21 cellular contexts compared by ENCODE assay signal in the genomic region with DNA sequence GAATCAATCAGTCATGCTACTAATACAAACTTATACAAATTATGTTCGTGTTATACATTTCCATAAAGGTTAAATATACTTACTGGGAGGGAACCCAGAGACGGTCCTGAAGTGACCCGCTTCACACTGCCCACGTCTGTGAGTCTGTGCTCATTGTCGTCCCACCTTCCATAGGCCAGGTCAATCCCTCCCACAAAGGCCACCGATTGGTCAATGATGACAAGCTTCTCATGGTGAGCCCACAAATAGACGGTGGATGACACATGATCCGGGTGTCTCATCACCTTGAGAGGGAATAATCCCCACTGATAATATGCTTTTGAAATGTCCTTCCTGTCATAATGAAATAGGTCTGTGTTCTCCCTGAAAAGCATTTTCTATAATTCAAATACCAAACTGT.
"Had no signal": no experiment of that assay in that cellular context is flagged by ENCODE, and none has a peak within 500 bp of the region (broad histone marks: within the 10 kb centered on the region; RNA-seq: fewer than 3 reads in every experiment).

No MANE protein-coding gene starts in this region.

- ATAC-seq: activated naive CD4-positive, alpha-beta T cell treated with anti-CD3 and anti-CD28 coated beads, Interleukin-2, amount 50 U/mL, for 72 hours; activated T-helper 17 cell treated with anti-CD3 and anti-CD28 coated beads, Interleukin-2, amount 50 U/mL, for 72 hours; left lung; naive thymus-derived CD8-positive, alpha-beta T cell; T-cell; upper lobe of right lung had no signal

- H3K27me3 ChIP-seq: colonic mucosa, esophagus squamous epithelium, heart right ventricle, left lung, upper lobe of right lung had no signal

- H3K4me1 ChIP-seq: colonic mucosa, left lung, prostate gland, upper lobe of right lung had no signal

- H3K9me3 ChIP-seq: colonic mucosa, esophagus squamous epithelium, heart right ventricle, left lung, prostate gland, thoracic aorta, upper lobe of right lung had no signal

- H3K4me3 ChIP-seq: colonic mucosa, esophagus squamous epithelium, heart right ventricle, left lung, prostate gland, thoracic aorta, upper lobe of right lung had no signal

- DNase-seq: activated CD4-positive, alpha-beta T cell treated with anti-CD3 and anti-CD28 coated beads, Interleukin-2, amount 50 U/mL, for 1 hour; activated CD4-positive, CD25-positive, alpha-beta regulatory T cell treated with anti-CD3 and anti-CD28 coated beads, Interleukin-2, amount 50 U/mL, for 72 hours; activated CD8-positive, alpha-beta memory T cell treated with anti-CD3 and anti-CD28 coated beads for 24 hours; activated CD8-positive, alpha-beta memory T cell treated with anti-CD3 and anti-CD28 coated beads, Interleukin-2, amount 50 U/mL, for 4 hours; activated T-cell treated with anti-CD3 and anti-CD28 coated beads, Interleukin-2, amount 50 U/mL, for 24 hours; aorta; colonic mucosa; esophagus squamous epithelium; heart right ventricle; left lung; mammary epithelial cell; naive thymus-derived CD8-positive, alpha-beta T cell; stimulated activated CD4-positive, alpha-beta T cell treated with anti-CD3 and anti-CD28 coated beads, Interleukin-4, amount 100 ng/mL, for 24 hours; stimulated activated naive CD4-positive, alpha-beta T cell treated with Interleukin-2 at 50 U/mL for 16 hours; T-cell; upper lobe of right lung had no signal

- H3K36me3 ChIP-seq: colonic mucosa, prostate gland, upper lobe of right lung had no signal

- H3K27ac ChIP-seq: colonic mucosa, left lung, prostate gland, thoracic aorta, upper lobe of right lung, VCaP had no signal
